ENCODE assay signal across 7 cellular contexts in the genomic region with DNA sequence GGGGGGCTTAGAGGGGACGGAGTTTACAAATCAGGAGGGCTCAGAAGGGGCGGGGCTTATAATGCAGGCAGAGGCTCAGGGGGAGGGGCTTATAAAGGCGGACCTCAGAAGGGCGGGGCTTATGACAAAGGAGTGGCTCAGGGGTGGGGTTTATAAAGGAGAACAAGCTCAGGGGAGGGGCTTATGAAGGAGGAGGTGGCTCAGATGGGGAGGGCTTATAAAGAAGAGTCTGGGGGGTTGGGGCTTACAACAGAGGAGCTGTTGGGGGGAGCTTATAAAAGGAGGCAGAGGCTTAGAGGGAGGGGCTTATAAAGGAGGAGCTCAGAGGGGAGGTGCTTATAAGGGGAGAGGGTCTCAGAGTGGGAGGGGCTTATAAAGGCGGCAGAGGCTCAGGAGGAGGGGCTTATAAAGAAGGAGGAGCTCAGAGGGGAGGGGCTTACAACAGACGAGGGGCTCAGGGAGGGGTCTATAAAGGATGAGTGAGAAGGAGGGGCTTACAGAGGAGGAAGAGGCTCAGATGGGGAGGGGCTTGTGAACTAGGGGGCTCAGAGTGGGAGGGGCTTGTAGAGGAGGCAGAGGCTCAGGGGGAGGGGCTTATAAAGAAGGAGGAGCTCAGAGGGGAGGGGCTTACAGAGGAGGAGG. TPM values are rescaled to one million over a fixed set of nuclear protein-coding genes. Genes with fewer than 3 reads are reported as not detected.
DNase-seq lines count a peak whose midpoint lies in the region; ATAC-seq and TF ChIP-seq lines count a peak whose summit lies in the region.
"Had no signal": no experiment of that assay in that cellular context is flagged by ENCODE, and none has a peak within 500 bp of the region (broad histone marks: within the 10 kb centered on the region; RNA-seq: fewer than 3 reads in every experiment).

No MANE protein-coding gene starts in this region.

- no peak for TF ChIP-seq CTCF in foreskin keratinocyte (conservative IDR thresholded peaks at IDR 0.05)

- ATAC-seq in foreskin keratinocyte (peak; percentile 13), GM21737 (IDR thresholded peaks at IDR 0.05; ENCODE audit: unreplicated experiment) (no peak), HG02571 (IDR thresholded peaks at IDR 0.05; ENCODE audit: unreplicated experiment) (no peak)

- DNase-seq in ELF-1 (ENCODE audit: low read depth, low spot score) = peak; percentile 50
- peak; percentile 72 for DNase-seq in RPMI8226
- no peak for DNase-seq in foreskin keratinocyte
- no peak for DNase-seq in NCI-H2081 treated with DMSO at 0.1 percent for 48 hours (lab: John Stamatoyannopoulos, UW)

- no peaks in the 10 kb centered on the region for H3K4me1 ChIP-seq in foreskin keratinocyte

- H3K27ac ChIP-seq in foreskin keratinocyte = no peak overlapping the region

- H3K27me3 ChIP-seq in foreskin keratinocyte = peaks cover 49% of the 10 kb centered on the region

RNA-seq across cellular contexts. Expression of a gene that starts 1.0 kb away (rescaled TPM):
- total RNA-seq in foreskin keratinocyte = not detected in 2 replicates
- 0.08 TPM in 1 of 2 replicates, not detected in the other for polyA plus RNA-seq in foreskin keratinocyte

RNA-seq across cellular contexts. Expression of a gene that starts 3.9 kb away (rescaled TPM):
- total RNA-seq in foreskin keratinocyte = not detected in 2 replicates
- not detected in 2 replicates for polyA plus RNA-seq in foreskin keratinocyte
- polyA plus RNA-seq: esophagus had no signal

RNA-seq across cellular contexts. Expression of a gene that starts 21.2 kb away (rescaled TPM):
- 12.3 and 12.6 TPM in 2 replicates for total RNA-seq in foreskin keratinocyte
- 17.2 and 17.8 TPM in 2 replicates for polyA plus RNA-seq in foreskin keratinocyte

RNA-seq across cellular contexts. Expression of a gene that starts 26.8 kb away (rescaled TPM):
- total RNA-seq in foreskin keratinocyte = 39.7 and 43.1 TPM in 2 replicates
- polyA plus RNA-seq in foreskin keratinocyte = 36.7 and 37.9 TPM in 2 replicates

RNA-seq across cellular contexts. Expression of a gene that starts 59.7 kb away (rescaled TPM):
- total RNA-seq in foreskin keratinocyte = not detected in 2 replicates
- polyA plus RNA-seq in foreskin keratinocyte = not detected in 2 replicates

Comparison
In these comparisons a context has a peak if more than half of its experiments do, and no peak if none do; other contexts are left out.
1. DNase-seq: peak in ELF-1 (single experiment) and RPMI8226 (single experiment); none in foreskin keratinocyte (0 of 2) and NCI-H2081 treated with DMSO at 0.1 percent for 48 hours (single experiment).